Comparison of ENCODE assay signal across 1 cellular context in the genomic region with DNA sequence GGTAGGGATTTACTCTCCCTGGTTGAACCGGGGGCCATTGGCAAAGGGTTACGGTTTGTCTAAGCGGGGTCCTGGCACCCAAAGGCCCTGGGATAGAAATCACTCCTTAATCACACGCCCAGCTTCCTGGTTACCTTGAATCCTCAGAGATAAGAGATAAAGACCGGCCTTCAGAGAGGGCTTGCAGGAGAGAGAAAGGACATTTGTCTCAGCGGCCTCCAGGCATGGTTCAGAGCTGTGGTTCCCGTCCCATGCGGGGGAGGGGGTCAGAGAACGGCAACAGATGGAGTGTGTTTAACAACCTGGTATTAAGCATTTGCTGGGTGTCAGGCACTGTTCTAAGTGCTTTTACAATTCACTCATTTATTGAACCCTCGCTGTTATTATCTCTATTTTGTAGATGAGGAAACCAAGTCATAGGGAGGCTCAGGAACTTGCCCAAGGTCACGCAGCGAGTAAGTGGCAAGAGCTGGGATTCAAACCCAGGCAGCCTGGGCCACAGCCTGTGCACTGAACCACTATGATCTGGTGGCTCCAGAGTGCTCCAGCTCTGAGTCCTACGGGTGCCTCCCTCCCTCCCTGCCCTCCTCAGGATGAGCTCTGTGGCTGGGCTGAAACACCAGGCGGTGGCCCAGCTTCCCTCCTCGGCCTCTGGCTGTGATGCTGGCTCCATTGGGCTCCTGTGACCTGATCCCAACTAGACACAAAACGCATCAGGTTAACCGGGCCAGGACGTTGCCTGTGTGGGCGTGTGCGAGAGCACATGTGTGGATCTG.
A peak's percentile ranks its signal among the peaks of the same experiment; 100 is the strongest.
TF ChIP-seq lines count a peak whose summit lies in the region.

No MANE protein-coding gene starts in this region.

TF ChIP-seq in K562, 482 proteins besides CTCF, POLR2A, EP300 and RAD21:
- TF ChIP-seq ZNF263 (CRISPR knock-in tag; IDR thresholded peaks at IDR 0.05; ENCODE audit: borderline replicate concordance) (peak; percentile 61; the same call in 1 of the 2 replicates), EWSR1 (IDR thresholded peaks at IDR 0.05; ENCODE audit: borderline replicate concordance, low read depth, partially characterized antibody) (no peak)
